Comparison of ENCODE assay signal across 2 cellular contexts in genomic region chr3:97106652-97106989, GRCh38.
TF ChIP-seq lines count a peak whose summit lies in the region.

No MANE protein-coding gene starts in this region.

TF ChIP-seq in H1, 55 proteins besides CTCF, POLR2A, EP300 and RAD21:
- TF ChIP-seq JUN (IDR thresholded peaks at IDR 0.05; ENCODE audit: low read depth, low read length): no peak
- TF ChIP-seq MAFK (IDR thresholded peaks at IDR 0.05; ENCODE audit: low read depth, low read length): no peak
- no peak for TF ChIP-seq CHD2 (IDR thresholded peaks at IDR 0.05; ENCODE audit: low read length)
- no peak for TF ChIP-seq POU5F1 (IDR thresholded peaks at IDR 0.05; ENCODE audit: low read depth, low read length)
- no peak for TF ChIP-seq CHD7 (IDR thresholded peaks at IDR 0.05; ENCODE audit: insufficient replicate concordance, low read length)
- TF ChIP-seq SP1 (IDR thresholded peaks at IDR 0.05; ENCODE audit: low read depth, low read length): no peak
- no peak for TF ChIP-seq POLR2AphosphoS5 (IDR thresholded peaks at IDR 0.05; ENCODE audit: low read depth, low read length)
- no peak for TF ChIP-seq BCL11A (IDR thresholded peaks at IDR 0.05; ENCODE audit: low read depth in 2 of 2, low read length in 2 of 2)
- no peak for TF ChIP-seq ASH2L (IDR thresholded peaks at IDR 0.05; ENCODE audit: low read length)
- TF ChIP-seq NANOG (IDR thresholded peaks at IDR 0.05; ENCODE audit: insufficient read depth, low read depth, low read length, poor library complexity, severe bottlenecking): no peak
- no peak for TF ChIP-seq RBBP5 (IDR thresholded peaks at IDR 0.05; ENCODE audit: borderline replicate concordance, low read depth, low read length)
- no peak for TF ChIP-seq HDAC6 (IDR thresholded peaks at IDR 0.05; ENCODE audit: low read depth, low read length)
- TF ChIP-seq PHF8 (conservative IDR thresholded peaks at IDR 0.05; ENCODE audit: low read depth, low read length): no peak
- no peak for TF ChIP-seq YY1 (IDR thresholded peaks at IDR 0.05; ENCODE audit: low read depth, low read length)

TF ChIP-seq in GM12891, 5 proteins besides CTCF, POLR2A, EP300 and RAD21:
- TF ChIP-seq PAX5 (IDR thresholded peaks at IDR 0.05; ENCODE audit: insufficient read depth, low read length, severe bottlenecking): no peak
- TF ChIP-seq POLR2AphosphoS5 (IDR thresholded peaks at IDR 0.05; ENCODE audit: low read depth, low read length): no peak
- TF ChIP-seq SPI1 (IDR thresholded peaks at IDR 0.05; ENCODE audit: low read depth, low read length): no peak
- TF ChIP-seq POU2F2 (IDR thresholded peaks at IDR 0.05; ENCODE audit: low read depth, low read length): no peak
- TF ChIP-seq TAF1 (IDR thresholded peaks at IDR 0.05; ENCODE audit: low read depth, low read length): no peak
